ENCODE assay signal across 8 cellular contexts in genomic region chrX:135985123-135985973, GRCh38. TPM values are rescaled to one million over a fixed set of nuclear protein-coding genes. Genes with fewer than 3 reads are reported as not detected.
DNase-seq lines count a peak whose midpoint lies in the region; ATAC-seq and TF ChIP-seq lines count a peak whose summit lies in the region.

SLC9A6 (plus strand) TSS chrX:135985435; CDS start chrX:135985659, 224 bp downstream.

- H3K4me1 Mint-ChIP-seq in dendritic cell treated with granulocyte-macrophage colony-stimulating factor and Interleukin-4, amounts not matched to agents 40 ng/mL and 50 ng/mL, for 4 days (ENCODE audit: low read depth): peaks cover 48% of the 10 kb centered on the region

- DNase-seq in AG04450 (ENCODE audit: low read depth, low spot score): no peak
- DNase-seq in NCI-H226: peak; percentile 11
- peak; percentile 70 for DNase-seq in activated CD4-positive, alpha-beta T cell treated with anti-CD3 and anti-CD28 coated beads for 48 hours
- peak; percentile 76 to 93 for DNase-seq in left lung
- peak; percentile 50 for DNase-seq in stimulated activated CD4-positive, alpha-beta T cell treated with anti-CD3 and anti-CD28 coated beads, Interleukin-2, amount 100 ng/mL, for 4 hours (ENCODE audit: low read depth)

- no peaks in the 10 kb centered on the region for H3K27me3 Mint-ChIP-seq in dendritic cell treated with granulocyte-macrophage colony-stimulating factor and Interleukin-4, amounts not matched to agents 40 ng/mL and 50 ng/mL, for 4 days

- CTCF ChIA-PET in AG04450 (lab: Charles Lee): interaction anchor here (0.6 kb wide), 1 partner anchor 11 kb away, joined by 3 read pairs; no protein-coding TSS in a partner anchor

- no peak for TF ChIP-seq CTCF in AG04450 (IDR thresholded peaks at IDR 0.05; ENCODE audit: low read depth, low read length)
- no peak for TF ChIP-seq CTCF in left lung (IDR thresholded peaks at IDR 0.05)

- ATAC-seq in GM18867 (IDR thresholded peaks at IDR 0.05; ENCODE audit: unreplicated experiment) (peak; percentile 96), HG03095 (IDR thresholded peaks at IDR 0.05; ENCODE audit: unreplicated experiment) (peak; percentile 94), left lung (peak; percentile 98)

- POLR2A ChIA-PET in AG04450 (lab: Yijun Ruan, JAX): no interaction called here

- H3K4me3 Mint-ChIP-seq in dendritic cell treated with granulocyte-macrophage colony-stimulating factor and Interleukin-4, amounts not matched to agents 40 ng/mL and 50 ng/mL, for 4 days: peak within 1 kb of the TSS; percentile 94

- peak within 1 kb of the TSS; percentile 76 for H3K4me3 ChIP-seq in AG04450 (ENCODE audit: low read depth, low read length)
- H3K4me3 ChIP-seq in left lung: peak within 1 kb of the TSS; percentile 52 to 65

- intact Hi-C loops in dendritic cell treated with granulocyte-macrophage colony-stimulating factor and Interleukin-4, amounts not matched to agents 40 ng/mL and 50 ng/mL, for 4 days (cut with micrococcal nuclease): no loop called here
- intact Hi-C loops in left lung (cut with DNase I): no loop called here

- peaks cover 16% of the 10 kb centered on the region for H3K36me3 Mint-ChIP-seq in dendritic cell treated with granulocyte-macrophage colony-stimulating factor and Interleukin-4, amounts not matched to agents 40 ng/mL and 50 ng/mL, for 4 days (ENCODE audit: low read depth)

- H3K36me3 ChIP-seq in left lung: no peaks in the 10 kb centered on the region

- H3K9me3 ChIP-seq in AG04450 (ENCODE audit: control insufficient read depth, insufficient read depth, low read length) (no peaks in the 10 kb centered on the region), left lung (no peaks in the 10 kb centered on the region)

- no peaks in the 10 kb centered on the region for H3K27me3 ChIP-seq in AG04450 (ENCODE audit: control insufficient read depth, insufficient read depth, low read length)
- no peaks in the 10 kb centered on the region for H3K27me3 ChIP-seq in left lung

- H3K27ac ChIP-seq in AG04450 (ENCODE audit: low read depth, low read length): peak within 1 kb of the TSS; percentile 31
- H3K27ac ChIP-seq in left lung: peak within 1 kb of the TSS; percentile 63 to 73

- H3K4me1 ChIP-seq in left lung: peaks cover 4 to 18% of the 10 kb centered on the region in 2 donors

- H3K27ac Mint-ChIP-seq in dendritic cell treated with granulocyte-macrophage colony-stimulating factor and Interleukin-4, amounts not matched to agents 40 ng/mL and 50 ng/mL, for 4 days: peak within 1 kb of the TSS; percentile 85

- H3K9me3 Mint-ChIP-seq in dendritic cell treated with granulocyte-macrophage colony-stimulating factor and Interleukin-4, amounts not matched to agents 40 ng/mL and 50 ng/mL, for 4 days: no peaks in the 10 kb centered on the region

RNA-seq across cellular contexts. Expression of gene SLC9A6, which starts in this region (rescaled TPM):
- polyA plus RNA-seq in AG04450 (2011; rRNA removed): 10.7 and 14.7 TPM in 2 replicates
- 13.6 and 18.5 TPM in 2 replicates for polyA minus RNA-seq in AG04450 (2011; rRNA and poly(A)+ RNA removed)
- total RNA-seq in left lung: 10 to 100 TPM; 15.1 to 17.1 TPM
